1 cellular context compared by ENCODE assay signal in genomic region chr1:2042830-2043773, GRCh38.
TF ChIP-seq lines count a peak whose summit lies in the region.

No MANE protein-coding gene starts in this region.

TF ChIP-seq in HepG2, 621 proteins besides CTCF, POLR2A, EP300 and RAD21:
- no peak for TF ChIP-seq ARNT2 (CRISPR knock-in tag; IDR thresholded peaks at IDR 0.05; ENCODE audit: low read depth)
- TF ChIP-seq ZNF687 (CRISPR knock-in tag; IDR thresholded peaks at IDR 0.05): peak; percentile 11; the same call in 1 of the 2 replicates
